Comparison of ENCODE assay signal across 1 cellular context in the genomic region with DNA sequence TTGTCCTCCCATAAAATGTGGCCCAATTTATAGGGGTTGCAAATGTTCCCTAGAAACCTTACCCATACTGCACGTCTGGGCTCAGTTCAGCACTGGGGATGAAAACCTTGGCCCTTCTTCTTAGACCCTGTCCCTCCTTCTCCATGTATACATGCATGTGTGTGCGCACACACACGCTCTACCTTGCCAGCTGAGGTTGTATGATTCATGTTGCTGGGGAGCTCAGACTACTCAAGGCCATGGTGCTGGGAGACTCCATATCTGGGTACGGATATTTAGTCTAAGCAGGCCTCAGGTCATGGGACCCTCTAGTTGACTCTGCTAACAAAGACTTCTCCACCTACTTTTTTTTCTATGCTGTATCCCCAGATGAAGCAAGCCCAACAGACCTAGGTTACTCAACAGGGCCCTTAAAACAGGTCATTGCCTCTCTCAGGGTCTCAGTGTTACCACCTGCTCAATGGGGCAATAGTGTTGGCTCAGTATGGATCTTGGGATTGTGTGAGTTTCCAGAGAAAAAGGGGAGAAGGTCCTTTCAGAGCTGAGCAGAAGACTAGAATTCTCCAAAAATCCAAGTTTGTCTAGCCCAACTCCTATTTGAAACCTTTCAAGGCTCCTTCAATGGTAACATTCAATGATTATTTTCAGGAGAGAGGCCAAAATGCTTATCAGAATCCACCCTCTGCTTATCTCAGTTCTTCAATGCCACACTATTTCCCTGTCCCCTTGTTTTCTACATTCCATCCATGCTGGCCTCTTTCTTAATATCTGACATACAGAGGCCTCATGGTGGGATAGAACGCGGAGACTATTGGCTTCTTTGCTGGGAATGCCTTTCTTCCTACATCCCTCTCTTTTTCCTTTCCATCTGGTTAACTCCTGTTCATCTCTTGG.
TF ChIP-seq lines count a peak whose summit lies in the region.

No MANE protein-coding gene starts in this region.

TF ChIP-seq in K562, 482 proteins besides CTCF, POLR2A, EP300 and RAD21 (continued from another document):
- TF ChIP-seq, protein P1, sequence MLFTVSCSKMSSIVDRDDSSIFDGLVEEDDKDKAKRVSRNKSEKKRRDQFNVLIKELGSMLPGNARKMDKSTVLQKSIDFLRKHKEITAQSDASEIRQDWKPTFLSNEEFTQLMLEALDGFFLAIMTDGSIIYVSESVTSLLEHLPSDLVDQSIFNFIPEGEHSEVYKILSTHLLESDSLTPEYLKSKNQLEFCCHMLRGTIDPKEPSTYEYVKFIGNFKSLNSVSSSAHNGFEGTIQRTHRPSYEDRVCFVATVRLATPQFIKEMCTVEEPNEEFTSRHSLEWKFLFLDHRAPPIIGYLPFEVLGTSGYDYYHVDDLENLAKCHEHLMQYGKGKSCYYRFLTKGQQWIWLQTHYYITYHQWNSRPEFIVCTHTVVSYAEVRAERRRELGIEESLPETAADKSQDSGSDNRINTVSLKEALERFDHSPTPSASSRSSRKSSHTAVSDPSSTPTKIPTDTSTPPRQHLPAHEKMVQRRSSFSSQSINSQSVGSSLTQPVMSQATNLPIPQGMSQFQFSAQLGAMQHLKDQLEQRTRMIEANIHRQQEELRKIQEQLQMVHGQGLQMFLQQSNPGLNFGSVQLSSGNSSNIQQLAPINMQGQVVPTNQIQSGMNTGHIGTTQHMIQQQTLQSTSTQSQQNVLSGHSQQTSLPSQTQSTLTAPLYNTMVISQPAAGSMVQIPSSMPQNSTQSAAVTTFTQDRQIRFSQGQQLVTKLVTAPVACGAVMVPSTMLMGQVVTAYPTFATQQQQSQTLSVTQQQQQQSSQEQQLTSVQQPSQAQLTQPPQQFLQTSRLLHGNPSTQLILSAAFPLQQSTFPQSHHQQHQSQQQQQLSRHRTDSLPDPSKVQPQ (CRISPR knock-in tag; IDR thresholded peaks at IDR 0.05; ENCODE audit: borderline replicate concordance) = no peak
- TF ChIP-seq CHD4 (IDR thresholded peaks at IDR 0.05; ENCODE audit: insufficient read depth, insufficient replicate concordance, low read depth, low read length, poor library complexity, severe bottlenecking) (peak; percentile 61), STAT5A (IDR thresholded peaks at IDR 0.05; ENCODE audit: borderline replicate concordance, low read length) (peak; percentile 48; the same call in 1 of the 2 replicates), FOXA1 (IDR thresholded peaks at IDR 0.05; ENCODE audit: borderline replicate concordance) (no peak), ZFP30 (CRISPR knock-in tag; IDR thresholded peaks at IDR 0.05; ENCODE audit: borderline replicate concordance) (peak; percentile 40; the same call in 1 of the 2 replicates), PCBP1 (IDR thresholded peaks at IDR 0.05; ENCODE audit: low read depth, low read length, poor library complexity, severe bottlenecking) (no peak), HDAC2 (IDR thresholded peaks at IDR 0.05) (peak; percentile 92), LEF1 (IDR thresholded peaks at IDR 0.05) (peak; percentile 37; the same call in 1 of the 2 replicates), RBM25 (IDR thresholded peaks at IDR 0.05; ENCODE audit: low read depth, low read length, severe bottlenecking) (peak; percentile 100), BCOR (IDR thresholded peaks at IDR 0.05) (peak; percentile 99), SMARCC2 (IDR thresholded peaks at IDR 0.05; ENCODE audit: low read depth) (no peak; the same call in 1 of the 2 replicates), SMARCA5 (IDR thresholded peaks at IDR 0.05) (peak; percentile 63; the same call in 1 of the 2 replicates), POLR2G (IDR thresholded peaks at IDR 0.05; ENCODE audit: low read depth, low read length) (no peak), TCF3 (CRISPR knock-in tag; IDR thresholded peaks at IDR 0.05) (peak; percentile 74), TAL1 (IDR thresholded peaks at IDR 0.05) (peak; percentile 67), MCM5 (IDR thresholded peaks at IDR 0.05; ENCODE audit: low read depth) (no peak), CBX3 (IDR thresholded peaks at IDR 0.05; ENCODE audit: borderline replicate concordance in 1 of 2, low read length in 2 of 2) (peak in 1 of 2 experiments; percentile 26; a peak in 1 of 3 replicates), RCOR1 (IDR thresholded peaks at IDR 0.05; ENCODE audit: borderline replicate concordance in 1 of 2, low read depth in 2 of 2, low read length in 2 of 2) (peak; percentile 22 to 73; a peak in 3 of 4 replicates), JUND (IDR thresholded peaks at IDR 0.05; ENCODE audit: borderline replicate concordance, low read depth, low read length) (no peak), JUND (tag; IDR thresholded peaks at IDR 0.05; ENCODE audit: borderline replicate concordance, low read depth, low read length) (no peak), CBX1 (IDR thresholded peaks at IDR 0.05; ENCODE audit: low read depth) (0 out of 2 replicates have a peak, but pooled peaks have one; percentile 75), HMGN3 (IDR thresholded peaks at IDR 0.05; ENCODE audit: borderline replicate concordance, extremely low read depth, insufficient read length, low read depth, low read length) (no peak), SMAD3 (CRISPR knock-in tag; conservative IDR thresholded peaks at IDR 0.05) (no peak), ADNP (tag; IDR thresholded peaks at IDR 0.05) (peak; percentile 93), RFX7 (CRISPR knock-in tag; IDR thresholded peaks at IDR 0.05) (no peak), SOX6 (IDR thresholded peaks at IDR 0.05) (peak; percentile 69), CEBPG (CRISPR knock-in tag; IDR thresholded peaks at IDR 0.05) (no peak), CEBPG (tag; conservative IDR thresholded peaks at IDR 0.05 in 1 of 2, IDR thresholded peaks at IDR 0.05 in 1 of 2) (no peak), YY1 (IDR thresholded peaks at IDR 0.05; ENCODE audit: borderline replicate concordance in 1 of 3, control insufficient read depth in 1 of 3, extremely low read depth in 1 of 3, insufficient read depth in 3 of 3, insufficient read length in 1 of 3, insufficient replicate concordance in 2 of 3, low read depth in 1 of 3, low read length in 2 of 3) (no peak), TEAD4 (IDR thresholded peaks at IDR 0.05; ENCODE audit: low read length) (peak; percentile 82), TEAD4 (CRISPR knock-in tag; IDR thresholded peaks at IDR 0.05; ENCODE audit: borderline replicate concordance) (no peak), POLR2AphosphoS5 (IDR thresholded peaks at IDR 0.05; ENCODE audit: control insufficient read depth, insufficient read depth, low read depth, low read length) (0 out of 2 replicates have a peak, but pooled peaks have one; percentile 25), ZFX (CRISPR knock-in tag; IDR thresholded peaks at IDR 0.05) (peak; percentile 43), MED1 (CRISPR knock-in tag; IDR thresholded peaks at IDR 0.05; ENCODE audit: borderline replicate concordance) (no peak), CBFA2T3 (IDR thresholded peaks at IDR 0.05) (peak; percentile 84), HDGF (IDR thresholded peaks at IDR 0.05) (0 out of 2 replicates have a peak, but pooled peaks have one; percentile 45), MTA1 (IDR thresholded peaks at IDR 0.05; ENCODE audit: borderline replicate concordance) (peak; percentile 45; the same call in 1 of the 2 replicates), ZNF764 (CRISPR knock-in tag; IDR thresholded peaks at IDR 0.05; ENCODE audit: low read depth) (no peak), ZNF133 (CRISPR knock-in tag; IDR thresholded peaks at IDR 0.05) (no peak), MTA2 (IDR thresholded peaks at IDR 0.05; ENCODE audit: low read depth) (peak; percentile 62; the same call in 1 of the 2 replicates), KDM1A (IDR thresholded peaks at IDR 0.05) (peak; percentile 85 to 94), NFIC (IDR thresholded peaks at IDR 0.05) (peak; percentile 65), CBFA2T2 (conservative IDR thresholded peaks at IDR 0.05) (peak; percentile 73), GATAD2A (IDR thresholded peaks at IDR 0.05) (no peak)
- TF ChIP-seq, protein P2, sequence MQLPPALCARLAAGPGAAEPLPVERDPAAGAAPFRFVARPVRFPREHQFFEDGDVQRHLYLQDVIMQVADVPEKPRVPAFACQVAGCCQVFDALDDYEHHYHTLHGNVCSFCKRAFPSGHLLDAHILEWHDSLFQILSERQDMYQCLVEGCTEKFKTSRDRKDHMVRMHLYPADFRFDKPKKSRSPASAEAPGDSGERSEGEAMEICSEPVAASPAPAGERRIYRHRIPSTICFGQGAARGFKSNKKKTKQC (CRISPR knock-in tag; IDR thresholded peaks at IDR 0.05) = no peak
- TF ChIP-seq, protein P3, sequence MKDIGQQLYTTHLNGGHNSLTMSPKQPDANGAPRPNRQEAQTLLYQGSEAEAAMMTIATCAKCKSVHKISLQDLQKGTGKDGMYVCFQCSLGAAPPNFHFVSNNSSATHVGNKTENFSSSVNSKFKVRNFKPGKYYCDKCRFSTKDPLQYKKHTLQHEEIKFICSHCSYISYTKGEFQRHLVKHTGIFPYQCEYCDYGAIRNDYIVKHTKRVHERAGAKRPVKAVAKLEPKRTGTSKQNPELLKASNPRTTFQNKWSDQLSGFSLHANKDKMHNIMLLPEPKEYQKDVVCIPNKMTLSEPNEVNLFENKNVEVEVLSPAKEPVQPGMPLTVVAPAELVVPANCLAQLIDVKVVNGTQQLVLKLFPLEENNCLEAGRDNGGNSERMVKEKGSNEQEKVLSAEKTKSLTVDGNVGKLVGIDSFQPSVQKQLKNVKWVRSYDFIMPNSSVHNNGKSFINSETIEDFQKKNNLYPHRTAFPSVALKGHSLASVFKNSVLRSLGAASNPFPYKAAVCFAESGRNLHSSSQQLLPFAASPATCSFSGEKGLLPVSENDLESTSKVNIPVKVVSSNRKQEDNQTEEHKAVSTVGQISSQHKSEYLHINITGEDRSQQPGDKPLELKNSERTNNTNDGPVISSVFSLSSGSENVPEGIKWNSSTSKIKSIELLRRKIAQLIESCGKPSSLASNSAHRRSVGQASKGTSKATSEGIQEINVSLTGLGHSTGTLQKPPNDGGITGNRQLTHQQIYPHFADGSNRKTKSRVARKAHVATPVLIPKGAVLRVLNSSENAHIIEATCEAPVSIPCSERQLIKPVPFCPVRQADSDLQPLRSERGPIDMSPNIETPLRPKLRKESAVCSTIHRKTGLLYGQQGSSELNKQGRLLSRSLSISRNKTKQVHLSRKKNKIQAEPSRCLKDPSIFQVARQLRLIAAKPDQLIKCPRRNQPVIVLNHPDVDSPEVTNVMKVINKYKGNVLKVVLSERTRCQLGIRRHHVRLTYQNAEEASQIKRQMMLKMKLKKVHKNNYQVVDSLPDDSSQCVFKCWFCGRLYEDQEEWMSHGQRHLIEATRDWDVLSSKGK (CRISPR knock-in tag; IDR thresholded peaks at IDR 0.05) = no peak
